Comparison of ENCODE assay signal across 1 cellular context in the genomic region with DNA sequence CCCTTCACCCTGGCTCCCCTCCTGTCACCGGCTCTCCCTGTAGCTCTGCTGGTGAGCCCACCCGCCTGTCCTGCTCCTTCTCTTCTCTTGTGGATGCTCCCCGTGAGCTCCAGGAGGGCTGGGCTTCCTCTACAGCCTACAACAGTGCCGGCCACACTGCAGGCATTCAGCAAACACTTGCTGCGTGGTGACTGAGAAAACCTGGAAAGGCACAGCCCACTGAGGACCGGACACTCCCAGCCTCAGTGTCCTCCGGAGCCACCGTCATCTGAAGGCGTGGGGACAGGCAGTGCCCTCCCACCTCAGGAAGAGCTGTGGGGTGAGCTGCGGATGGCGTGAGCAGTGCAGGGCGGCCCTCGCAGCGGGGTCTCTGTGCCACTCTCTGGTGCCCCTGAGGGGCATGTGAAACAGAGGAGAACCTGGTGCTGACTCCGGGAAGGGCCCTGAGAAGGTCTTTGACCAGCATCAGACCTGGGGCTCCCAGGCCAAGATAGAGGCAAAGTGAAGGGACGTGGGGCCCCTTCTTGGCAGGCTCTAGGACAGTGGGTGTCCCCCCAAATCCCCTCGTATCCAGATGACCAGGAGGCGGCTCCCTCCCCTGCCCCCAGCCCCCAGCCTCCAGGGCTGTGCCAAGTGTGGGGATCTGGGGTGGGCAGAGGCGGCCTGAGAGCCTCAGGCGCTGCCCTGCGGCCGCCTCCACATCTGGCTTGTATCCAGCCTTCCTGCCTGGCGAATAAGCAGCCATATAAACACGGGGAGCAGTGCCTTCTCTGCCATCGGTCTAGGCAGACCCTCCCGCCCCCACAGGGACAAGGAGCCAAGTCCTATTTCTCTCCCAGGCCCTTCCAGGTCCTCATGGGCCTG.
TF ChIP-seq lines count a peak whose summit lies in the region.

No MANE protein-coding gene starts in this region.

TF ChIP-seq in Ishikawa, 13 proteins besides CTCF, POLR2A, EP300 and RAD21:
- TF ChIP-seq EGR1 (IDR thresholded peaks at IDR 0.05): 0 out of 2 replicates have a peak, but pooled peaks have one; percentile 30
- TF ChIP-seq CEBPB (IDR thresholded peaks at IDR 0.05): no peak
- TF ChIP-seq, protein P1, sequence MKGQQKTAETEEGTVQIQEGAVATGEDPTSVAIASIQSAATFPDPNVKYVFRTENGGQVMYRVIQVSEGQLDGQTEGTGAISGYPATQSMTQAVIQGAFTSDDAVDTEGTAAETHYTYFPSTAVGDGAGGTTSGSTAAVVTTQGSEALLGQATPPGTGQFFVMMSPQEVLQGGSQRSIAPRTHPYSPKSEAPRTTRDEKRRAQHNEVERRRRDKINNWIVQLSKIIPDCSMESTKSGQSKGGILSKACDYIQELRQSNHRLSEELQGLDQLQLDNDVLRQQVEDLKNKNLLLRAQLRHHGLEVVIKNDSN (IDR thresholded peaks at IDR 0.05): no peak
